9 cellular contexts compared by ENCODE assay signal in genomic region chr10:32139223-32140073, GRCh38.
DNase-seq lines count a peak whose midpoint lies in the region; TF ChIP-seq lines count a peak whose summit lies in the region.
"Had no signal": no experiment of that assay in that cellular context is flagged by ENCODE, and none has a peak within 500 bp of the region (broad histone marks: within the 10 kb centered on the region; RNA-seq: fewer than 3 reads in every experiment).

No MANE protein-coding gene starts in this region.

- H3K27me3 ChIP-seq in uterus, result no peaks in the 10 kb centered on the region

- peaks cover 7% of the 10 kb centered on the region for H3K27me3 Mint-ChIP-seq in endothelial cell (ENCODE audit: unreplicated experiment)

- peak overlapping the region; percentile 16 for H3K27ac Mint-ChIP-seq in endothelial cell (ENCODE audit: unreplicated experiment)
- H3K27ac Mint-ChIP-seq: CD4-positive, CD25-positive, alpha-beta regulatory T cell had no signal

- H3K4me3 Mint-ChIP-seq in endothelial cell (ENCODE audit: unreplicated experiment), result no peak overlapping the region
- H3K4me3 Mint-ChIP-seq: CD4-positive, CD25-positive, alpha-beta regulatory T cell had no signal

- no peak for TF ChIP-seq POLR2A in uterus (IDR thresholded peaks at IDR 0.05)

- no peaks in the 10 kb centered on the region for H3K9me3 Mint-ChIP-seq in endothelial cell (ENCODE audit: unreplicated experiment)
- H3K9me3 Mint-ChIP-seq: CD4-positive, CD25-positive, alpha-beta regulatory T cell had no signal

- intact Hi-C loops in uterus (cut with DNase I; ENCODE audit: low total_unique reads), result no loop called here

- no peaks in the 10 kb centered on the region for H3K9me3 ChIP-seq in uterus

- peaks cover 24% of the 10 kb centered on the region for H3K4me1 Mint-ChIP-seq in endothelial cell (ENCODE audit: unreplicated experiment)
- H3K4me1 Mint-ChIP-seq: CD4-positive, CD25-positive, alpha-beta regulatory T cell had no signal

- no peaks in the 10 kb centered on the region for H3K4me1 ChIP-seq in uterus

- H3K36me3 Mint-ChIP-seq in endothelial cell (ENCODE audit: low read depth, unreplicated experiment), result no peaks in the 10 kb centered on the region
- H3K36me3 Mint-ChIP-seq: CD4-positive, CD25-positive, alpha-beta regulatory T cell had no signal

- peak overlapping the region; percentile 48 to 50 for H3K27ac ChIP-seq in uterus

- no peak for TF ChIP-seq CTCF in endothelial cell (IDR thresholded peaks at IDR 0.05; ENCODE audit: unreplicated experiment)
- TF ChIP-seq CTCF in uterus (IDR thresholded peaks at IDR 0.05), result peak in 1 of 4 experiments; percentile 14

- no peaks in the 10 kb centered on the region for H3K36me3 ChIP-seq in uterus

- H3K4me3 ChIP-seq in uterus, result no peak overlapping the region

- DNase-seq in activated CD4-positive, alpha-beta T cell treated with anti-CD3 and anti-CD28 coated beads for 48 hours, result peak; percentile 8
- DNase-seq in activated CD4-positive, alpha-beta T cell treated with anti-CD3 and anti-CD28 coated beads, Interleukin-2, amount 50 U/mL, for 1 hour, result no peak
- DNase-seq in RKO (ENCODE audit: low spot score), result peak; percentile 97
- peak; percentile 42 for DNase-seq in endothelial cell (ENCODE audit: low spot score)
- DNase-seq in lung microvascular endothelial cell (ENCODE audit: low read depth in 2 of 2), result peak; percentile 82 to 96
- peak; percentile 75 to 76 for DNase-seq in uterus
- DNase-seq in DMS153 (lab: John Stamatoyannopoulos, UW), result no peak
- no peak for DNase-seq in activated gamma-delta T cell (lab: John Stamatoyannopoulos, UW)
- DNase-seq: CD4-positive, CD25-positive, alpha-beta regulatory T cell had no signal

Comparison
In these comparisons a context has a peak if more than half of its experiments do, and no peak if none do; other contexts are left out.
1. DNase-seq: peak in activated CD4-positive, alpha-beta T cell treated with anti-CD3 and anti-CD28 coated beads for 48 hours (single experiment), RKO (single experiment), endothelial cell (single experiment), lung microvascular endothelial cell (2 of 2) and uterus (2 of 2); none in activated CD4-positive, alpha-beta T cell treated with anti-CD3 and anti-CD28 coated beads, Interleukin-2, amount 50 U/mL, for 1 hour (single experiment), DMS153 (single experiment) and activated gamma-delta T cell (single experiment).